8 cellular contexts compared by ENCODE assay signal in genomic region chr22:35409783-35410662, GRCh38. TPM values are rescaled to one million over a fixed set of nuclear protein-coding genes. Genes with fewer than 3 reads are reported as not detected.
DNase-seq lines count a peak whose midpoint lies in the region; ATAC-seq and TF ChIP-seq lines count a peak whose summit lies in the region.

No MANE protein-coding gene starts in this region.

- H3K36me3 ChIP-seq in Peyer's patch = peaks cover 0 to 84% (median 0%) of the 10 kb centered on the region in 3 donors

- no peaks in the 10 kb centered on the region for H3K9me3 ChIP-seq in Peyer's patch

- no peaks in the 10 kb centered on the region for H3K4me1 Mint-ChIP-seq in progenitor cell of endocrine pancreas (ENCODE audit: low read depth)

- DNase-seq in Peyer's patch (peak in 2 of 3 donors; percentile 81 to 88), inferior parietal cortex (ENCODE audit: extremely low spot score) (peak; percentile 8), AG08395 (ENCODE audit: low spot score) (no peak), NCI-H1417 (lab: John Stamatoyannopoulos, UW) (no peak), RKO (ENCODE audit: low spot score) (no peak), progenitor cell of endocrine pancreas (ENCODE audit: low spot score, unreplicated experiment) (no peak)

- peaks cover 0 to 11% (median 3%) of the 10 kb centered on the region in 4 donors for H3K4me1 ChIP-seq in Peyer's patch

- H3K9me3 Mint-ChIP-seq in progenitor cell of endocrine pancreas (ENCODE audit: low read depth) = no peaks in the 10 kb centered on the region

- no peak for TF ChIP-seq POLR2A in Peyer's patch (IDR thresholded peaks at IDR 0.05)

- peaks cover 23% of the 10 kb centered on the region for H3K36me3 Mint-ChIP-seq in progenitor cell of endocrine pancreas (ENCODE audit: insufficient read depth)

- ATAC-seq in GM18861 (IDR thresholded peaks at IDR 0.05; ENCODE audit: unreplicated experiment) (peak; percentile 65), HG02610 (IDR thresholded peaks at IDR 0.05; ENCODE audit: unreplicated experiment) (peak; percentile 59)

- no peaks in the 10 kb centered on the region for H3K27me3 Mint-ChIP-seq in progenitor cell of endocrine pancreas

- H3K27ac ChIP-seq in Peyer's patch = peak overlapping the region in 3 of 4 donors; percentile 39 to 79 (median 65)

- no peak overlapping the region for H3K27ac Mint-ChIP-seq in progenitor cell of endocrine pancreas

- no peak overlapping the region for H3K4me3 ChIP-seq in Peyer's patch

- TF ChIP-seq CTCF in Peyer's patch (IDR thresholded peaks at IDR 0.05) (no peak), progenitor cell of endocrine pancreas (IDR thresholded peaks at IDR 0.05; ENCODE audit: unreplicated experiment) (no peak)

- H3K27me3 ChIP-seq in Peyer's patch = no peaks in the 10 kb centered on the region

- no peak overlapping the region for H3K4me3 Mint-ChIP-seq in progenitor cell of endocrine pancreas (ENCODE audit: low read depth)

RNA-seq across cellular contexts. Expression of gene MCM5, which starts 10.1 kb away (rescaled TPM):
- total RNA-seq in Peyer's patch = 100 to 1,000 TPM in 1 of 4 donors, 10 to 100 TPM in 3; 16.5 to 102 (median 21.5) TPM
- 84.8 and 92.8 TPM in 2 replicates for total RNA-seq in progenitor cell of endocrine pancreas

RNA-seq across cellular contexts. Expression of gene HMOX1, which starts 29.1 kb away (rescaled TPM):
- total RNA-seq in Peyer's patch = 10 to 100 TPM; 27.2 to 64.5 (median 46.7) TPM
- 4.3 and 6.4 TPM in 2 replicates for total RNA-seq in progenitor cell of endocrine pancreas

Comparison
In these comparisons a context has a peak if more than half of its experiments do, and no peak if none do; other contexts are left out.
1. DNase-seq: peak in Peyer's patch (2 of 3) and inferior parietal cortex (single experiment); none in AG08395 (single experiment), NCI-H1417 (0 of 3), RKO (single experiment) and progenitor cell of endocrine pancreas (single experiment).